In genomic region chr3:122960652-122961051, GRCh38 we compare ENCODE assay signal across 31 cellular contexts.
"Had no signal": no experiment of that assay in that cellular context is flagged by ENCODE, and none has a peak within 500 bp of the region (broad histone marks: within the 10 kb centered on the region; RNA-seq: fewer than 3 reads in every experiment).

No MANE protein-coding gene starts in this region.

- H3K27me3 ChIP-seq: gastroesophageal sphincter, left lung, right lobe of liver, suprapubic skin, transverse colon, upper lobe of right lung, uterus had no signal

- H3K27ac ChIP-seq: epithelial cell of prostate, esophagus muscularis mucosa, foreskin keratinocyte, gastroesophageal sphincter, heart left ventricle, hepatocyte, left lung, parathyroid adenoma, right lobe of liver, suprapubic skin, transverse colon, upper lobe of right lung, uterus had no signal

- H3K36me3 Mint-ChIP-seq: mesothelial cell of epicardium; naive B cell; natural killer cell treated with Interleukin-12 subunit alpha and Interleukin-12 subunit beta and Interleukin-15 and Interleukin-18, amount 100 ng/mL, for 72 hours had no signal

- H3K9me3 ChIP-seq: esophagus muscularis mucosa, gastroesophageal sphincter, heart left ventricle, left lung, mucosa of descending colon, right lobe of liver, suprapubic skin, transverse colon, upper lobe of right lung, uterus had no signal

- H3K36me3 ChIP-seq: esophagus muscularis mucosa, gastroesophageal sphincter, heart left ventricle, left lung, right lobe of liver, suprapubic skin, transverse colon, upper lobe of right lung, uterus had no signal

- H3K4me1 Mint-ChIP-seq: stimulated activated naive CD8-positive, alpha-beta T cell treated with anti-CD3 and anti-CD28 coated beads, Interleukin-15, amount 100 ng/mL, for 72 hours had no signal

- H3K4me3 ChIP-seq: esophagus muscularis mucosa, gastroesophageal sphincter, heart left ventricle, hepatocyte, left lung, mucosa of descending colon, right lobe of liver, suprapubic skin, transverse colon, upper lobe of right lung, uterus had no signal

- H3K27ac Mint-ChIP-seq: dendritic cell treated with granulocyte-macrophage colony-stimulating factor and Interleukin-4, amounts not matched to agents 40 ng/mL and 50 ng/mL, for 4 days; endodermal cell; mesothelial cell of epicardium; naive B cell; natural killer cell treated with Interleukin-12 subunit alpha and Interleukin-12 subunit beta and Interleukin-15 and Interleukin-18, amount 100 ng/mL, for 72 hours; progenitor cell of endocrine pancreas; stimulated activated naive CD8-positive, alpha-beta T cell treated with anti-CD3 and anti-CD28 coated beads, Interleukin-15, amount 100 ng/mL, for 72 hours had no signal

- ATAC-seq: gastroesophageal sphincter; heart left ventricle; left lung; mucosa of descending colon; natural killer cell treated with Interleukin-12 subunit alpha and Interleukin-12 subunit beta and Interleukin-15 and Interleukin-18, amount 100 ng/mL, for 72 hours; right lobe of liver; stimulated activated naive CD8-positive, alpha-beta T cell treated with anti-CD3 and anti-CD28 coated beads, Interleukin-15, amount 100 ng/mL, for 72 hours; upper lobe of right lung had no signal

- H3K9me3 Mint-ChIP-seq: dendritic cell treated with granulocyte-macrophage colony-stimulating factor and Interleukin-4, amounts not matched to agents 40 ng/mL and 50 ng/mL, for 4 days; endodermal cell; mesothelial cell of epicardium; naive B cell; natural killer cell treated with Interleukin-12 subunit alpha and Interleukin-12 subunit beta and Interleukin-15 and Interleukin-18, amount 100 ng/mL, for 72 hours; neural crest cell; stimulated activated naive CD8-positive, alpha-beta T cell treated with anti-CD3 and anti-CD28 coated beads, Interleukin-15, amount 100 ng/mL, for 72 hours had no signal

- DNase-seq: effector CD8-positive, alpha-beta T cell; endodermal cell; foreskin keratinocyte; heart left ventricle; kidney; left cardiac atrium; left lung; mesenchymal stem cell; mucosa of descending colon; naive B cell; right lobe of liver; small intestine; stimulated activated CD4-positive, alpha-beta T cell treated with anti-CD3 and anti-CD28 coated beads, Interleukin-15, amount 100 ng/mL, for 24 hours; stimulated activated CD4-positive, alpha-beta T cell treated with anti-CD3 and anti-CD28 coated beads, Interleukin-4, amount 100 ng/mL, for 1 hour; stimulated activated CD8-positive, alpha-beta memory T cell treated with anti-CD3 and anti-CD28 coated beads, Interleukin-4, amount 100 ng/mL, for 48 hours; stimulated activated naive CD4-positive, alpha-beta T cell; stimulated activated naive CD8-positive, alpha-beta T cell treated with anti-CD3 and anti-CD28 coated beads, Interleukin-15, amount 100 ng/mL, for 72 hours; upper lobe of right lung; uterus had no signal

- H3K4me1 ChIP-seq: foreskin keratinocyte, parathyroid adenoma, right lobe of liver had no signal

- H3K4me3 Mint-ChIP-seq: dendritic cell treated with granulocyte-macrophage colony-stimulating factor and Interleukin-4, amounts not matched to agents 40 ng/mL and 50 ng/mL, for 4 days; endodermal cell; mesothelial cell of epicardium; naive B cell; natural killer cell treated with Interleukin-12 subunit alpha and Interleukin-12 subunit beta and Interleukin-15 and Interleukin-18, amount 100 ng/mL, for 72 hours; neural crest cell; stimulated activated naive CD8-positive, alpha-beta T cell treated with anti-CD3 and anti-CD28 coated beads, Interleukin-15, amount 100 ng/mL, for 72 hours had no signal
